Comparison of ENCODE assay signal across 8 cellular contexts in genomic region chr19:9674669-9675357, GRCh38. TPM values are rescaled to one million over a fixed set of nuclear protein-coding genes. Genes with fewer than 3 reads are reported as not detected.
DNase-seq lines count a peak whose midpoint lies in the region; ATAC-seq and FAIRE-seq lines count a peak whose summit lies in the region.

Gene ZNF562, minus strand, starts transcription at chr19:9675100. Its CDS starts 14,356 bp downstream, at chr19:9660744.

- DNase-seq in DMS 273 treated with DMSO at 0.1 percent for 48 hours (lab: John Stamatoyannopoulos, UW) (peak; percentile 77), LHCN-M2 (ENCODE audit: low read depth) (peak; percentile 82), SHP77 treated with DMSO at 0.1 percent for 48 hours (lab: John Stamatoyannopoulos, UW) (peak; percentile 85), frontal cortex (ENCODE audit: low spot score in 2 of 2) (peak; percentile 87 to 89), non-pigmented ciliary epithelial cell (ENCODE audit: low read depth) (peak; percentile 36), superior temporal gyrus (ENCODE audit: extremely low spot score) (peak; percentile 94)
- DNase-seq in activated naive CD4-positive, alpha-beta T cell (lab: John Stamatoyannopoulos, UW), result peak; percentile 40 to 71 (median 55)

- FAIRE-seq in frontal cortex (lab: Jason Lieb, UNC), result no peak

- ATAC-seq in GM21619 (IDR thresholded peaks at IDR 0.05; ENCODE audit: unreplicated experiment), result peak; percentile 65

RNA-seq across cellular contexts. Expression of gene ZNF562, which starts in this region (rescaled TPM):
- 22.7 and 26.2 TPM in 2 replicates for total RNA-seq in LHCN-M2 (2014; rRNA removed)
- polyA plus RNA-seq in LHCN-M2 (2012), result 7.7 TPM
- total RNA-seq in frontal cortex, result 87.2 TPM

Comparison
In these comparisons a context has a peak if more than half of its experiments do, and no peak if none do; other contexts are left out.
1. Peak in every context shown above with its lines: DNase-seq and ATAC-seq.
2. DNase-seq: peak in every context shown above with its lines; median percentile 94 in superior temporal gyrus; 88 in frontal cortex; 85 in SHP77 treated with DMSO at 0.1 percent for 48 hours; 82 in LHCN-M2; 77 in DMS 273 treated with DMSO at 0.1 percent for 48 hours; 55 in activated naive CD4-positive, alpha-beta T cell; 36 in non-pigmented ciliary epithelial cell.